In genomic region chr7:24756989-24757798, GRCh38 we compare ENCODE assay signal across 8 cellular contexts. TPM values are rescaled to one million over a fixed set of nuclear protein-coding genes. Genes with fewer than 3 reads are reported as not detected.
DNase-seq lines count a peak whose midpoint lies in the region; ATAC-seq and TF ChIP-seq lines count a peak whose summit lies in the region.

GSDME (minus strand) TSS chr7:24757464; CDS start chr7:24749774, 7,690 bp downstream.

- H3K9me3 Mint-ChIP-seq in HFFc6, result no peaks in the 10 kb centered on the region
- peaks cover 3% of the 10 kb centered on the region for H3K9me3 Mint-ChIP-seq in activated T-helper 1 cell treated with anti-CD3 and anti-CD28 coated beads, Interleukin-12 subunit alpha, Interleukin-12 subunit beta, Interleukin-2, Interleukin-4 antibody, amounts not matched to agents 30 ng/mL and 10 ng/mL and 1 ng/mL, durations not matched to agents 14 hours and 24 hours and 36 hours
- H3K9me3 Mint-ChIP-seq in naive thymus-derived CD4-positive, alpha-beta T cell, result no peaks in the 10 kb centered on the region

- peak within 1 kb of the TSS; percentile 76 for H3K4me3 ChIP-seq in fibroblast of the aortic adventitia (ENCODE audit: low read depth, low read length)
- H3K4me3 ChIP-seq in naive thymus-derived CD4-positive, alpha-beta T cell (ENCODE audit: low read length), result peak within 1 kb of the TSS; percentile 46
- peak within 1 kb of the TSS; percentile 50 to 83 (median 69) for H3K4me3 ChIP-seq in upper lobe of left lung

- POLR2A ChIA-PET in naive thymus-derived CD4-positive, alpha-beta T cell (lab: Charles Lee), result no interaction called here

- H3K36me3 ChIP-seq in naive thymus-derived CD4-positive, alpha-beta T cell (ENCODE audit: control insufficient read depth in 2 of 3, insufficient read depth in 3 of 3, low read length in 3 of 3), result no peaks in the 10 kb centered on the region
- no peaks in the 10 kb centered on the region for H3K36me3 ChIP-seq in upper lobe of left lung

- H3K9me3 ChIP-seq in naive thymus-derived CD4-positive, alpha-beta T cell (ENCODE audit: control insufficient read depth in 2 of 3, low read length in 3 of 3), result no peaks in the 10 kb centered on the region
- no peaks in the 10 kb centered on the region for H3K9me3 ChIP-seq in upper lobe of left lung

- WGBS in upper lobe of left lung, 2 donors, result 1 to 2% methylated on average over 22 to 27 of the region's 89 CpGs

- peaks cover 5 to 10% of the 10 kb centered on the region in 2 donors for H3K4me1 ChIP-seq in naive thymus-derived CD4-positive, alpha-beta T cell (ENCODE audit: control insufficient read depth in 2 of 2, insufficient read depth in 2 of 2, low read length in 2 of 2)
- peaks cover 8 to 14% (median 10%) of the 10 kb centered on the region in 4 donors for H3K4me1 ChIP-seq in upper lobe of left lung

- H3K27ac Mint-ChIP-seq in HFFc6, result peak within 1 kb of the TSS; percentile 93
- H3K27ac Mint-ChIP-seq in activated T-helper 1 cell treated with anti-CD3 and anti-CD28 coated beads, Interleukin-12 subunit alpha, Interleukin-12 subunit beta, Interleukin-2, Interleukin-4 antibody, amounts not matched to agents 30 ng/mL and 10 ng/mL and 1 ng/mL, durations not matched to agents 14 hours and 24 hours and 36 hours, result peak within 1 kb of the TSS; percentile 84
- H3K27ac Mint-ChIP-seq in naive thymus-derived CD4-positive, alpha-beta T cell, result peak within 1 kb of the TSS in 3 of 9 donors; percentile 11 to 43 (median 38)

- H3K4me3 Mint-ChIP-seq in HFFc6, result peak within 1 kb of the TSS; percentile 92
- peak within 1 kb of the TSS; percentile 91 for H3K4me3 Mint-ChIP-seq in activated T-helper 1 cell treated with anti-CD3 and anti-CD28 coated beads, Interleukin-12 subunit alpha, Interleukin-12 subunit beta, Interleukin-2, Interleukin-4 antibody, amounts not matched to agents 30 ng/mL and 10 ng/mL and 1 ng/mL, durations not matched to agents 14 hours and 24 hours and 36 hours
- peak within 1 kb of the TSS; percentile 74 to 94 (median 84) for H3K4me3 Mint-ChIP-seq in naive thymus-derived CD4-positive, alpha-beta T cell

- ATAC-seq in naive thymus-derived CD4-positive, alpha-beta T cell, result peak; percentile 73
- peak; percentile 68 to 92 for ATAC-seq in upper lobe of left lung (ENCODE audit: low FRiP score in 2 of 2)

- peaks cover 4% of the 10 kb centered on the region; the same call in 1 of the 2 replicates for H3K36me3 Mint-ChIP-seq in HFFc6 (ENCODE audit: low read depth)
- peaks cover 7% of the 10 kb centered on the region for H3K36me3 Mint-ChIP-seq in activated T-helper 1 cell treated with anti-CD3 and anti-CD28 coated beads, Interleukin-12 subunit alpha, Interleukin-12 subunit beta, Interleukin-2, Interleukin-4 antibody, amounts not matched to agents 30 ng/mL and 10 ng/mL and 1 ng/mL, durations not matched to agents 14 hours and 24 hours and 36 hours (ENCODE audit: low read depth)
- H3K36me3 Mint-ChIP-seq in naive thymus-derived CD4-positive, alpha-beta T cell, result peaks cover 0 to 3% (median 0%) of the 10 kb centered on the region in 5 donors

- TF ChIP-seq POLR2A in upper lobe of left lung (IDR thresholded peaks at IDR 0.05), result peak in 1 of 4 donors; percentile 66

- no peak for TF ChIP-seq EP300 in upper lobe of left lung (IDR thresholded peaks at IDR 0.05)

- peaks cover 3 to 7% of the 10 kb centered on the region in 2 donors for H3K27me3 ChIP-seq in naive thymus-derived CD4-positive, alpha-beta T cell (ENCODE audit: control insufficient read depth in 2 of 2, insufficient read depth in 2 of 2, low read length in 2 of 2)
- H3K27me3 ChIP-seq in upper lobe of left lung, result peaks cover 0 to 10% (median 5%) of the 10 kb centered on the region in 4 donors

- CTCF ChIA-PET in naive thymus-derived CD4-positive, alpha-beta T cell (lab: Charles Lee), result no interaction called here

- intact Hi-C loops in activated T-helper 1 cell treated with anti-CD3 and anti-CD28 coated beads, Interleukin-12 subunit alpha, Interleukin-12 subunit beta, Interleukin-2, Interleukin-4 antibody, amounts not matched to agents 30 ng/mL and 10 ng/mL and 1 ng/mL, durations not matched to agents 14 hours and 24 hours and 36 hours (cut with micrococcal nuclease), result loop anchor here (1.0 to 10.0 kb wide), 11 partner anchors 40 to 1574 kb away; partner anchors contain the start of genes CYCS, NUP42, OSBPL3 and TRA2A
- intact Hi-C loops in naive thymus-derived CD4-positive, alpha-beta T cell (cut with micrococcal nuclease), result loop anchor here (1.0 to 5.0 kb wide), 3 partner anchors 150 to 184 kb away; partner anchors contain the start of gene PALS2 (in 2 of the 2)

- no peak for TF ChIP-seq CTCF in HFFc6 (IDR thresholded peaks at IDR 0.05)
- TF ChIP-seq CTCF in fibroblast of the aortic adventitia (IDR thresholded peaks at IDR 0.05; ENCODE audit: insufficient read depth, low read length), result no peak
- no peak for TF ChIP-seq CTCF in upper lobe of left lung (IDR thresholded peaks at IDR 0.05)

- H3K27me3 Mint-ChIP-seq in HFFc6 (ENCODE audit: insufficient read depth), result peaks cover 3% of the 10 kb centered on the region
- H3K27me3 Mint-ChIP-seq in activated T-helper 1 cell treated with anti-CD3 and anti-CD28 coated beads, Interleukin-12 subunit alpha, Interleukin-12 subunit beta, Interleukin-2, Interleukin-4 antibody, amounts not matched to agents 30 ng/mL and 10 ng/mL and 1 ng/mL, durations not matched to agents 14 hours and 24 hours and 36 hours (ENCODE audit: insufficient read depth), result peaks cover 44% of the 10 kb centered on the region
- peaks cover 42 to 62% (median 50%) of the 10 kb centered on the region in 5 donors for H3K27me3 Mint-ChIP-seq in naive thymus-derived CD4-positive, alpha-beta T cell

- DNase-seq in NCI-H82 (lab: John Stamatoyannopoulos, UW) (peak; percentile 51), NCI-H82 treated with DMSO at 0.1 percent for 48 hours (lab: John Stamatoyannopoulos, UW; ENCODE audit: unreplicated experiment) (no peak), HFFc6 (peak; percentile 48), NCI-H2171 treated with DMSO at 0.1 percent for 48 hours (lab: John Stamatoyannopoulos, UW) (peak; percentile 24), fibroblast of the aortic adventitia (ENCODE audit: low read depth) (peak; percentile 60), upper lobe of left lung (peak; percentile 31 to 94)
- peak; percentile 21 for DNase-seq in activated T-helper 1 cell treated with anti-CD3 and anti-CD28 coated beads, Interleukin-12 subunit alpha, Interleukin-12 subunit beta, Interleukin-2, Interleukin-4 antibody, amounts not matched to agents 30 ng/mL and 10 ng/mL and 1 ng/mL, durations not matched to agents 14 hours and 24 hours and 36 hours (ENCODE audit: low spot score)
- peak in 7 of 9 donors; percentile 10 to 67 (median 14) for DNase-seq in naive thymus-derived CD4-positive, alpha-beta T cell

- H3K27ac ChIP-seq in naive thymus-derived CD4-positive, alpha-beta T cell (ENCODE audit: low read depth, low read length), result no peak within 1 kb of the TSS
- peak within 1 kb of the TSS; percentile 35 to 88 (median 60) for H3K27ac ChIP-seq in upper lobe of left lung

- peaks cover 56% of the 10 kb centered on the region for H3K4me1 Mint-ChIP-seq in HFFc6 (ENCODE audit: low read depth)
- H3K4me1 Mint-ChIP-seq in activated T-helper 1 cell treated with anti-CD3 and anti-CD28 coated beads, Interleukin-12 subunit alpha, Interleukin-12 subunit beta, Interleukin-2, Interleukin-4 antibody, amounts not matched to agents 30 ng/mL and 10 ng/mL and 1 ng/mL, durations not matched to agents 14 hours and 24 hours and 36 hours (ENCODE audit: low read depth), result peaks cover 38% of the 10 kb centered on the region
- H3K4me1 Mint-ChIP-seq in naive thymus-derived CD4-positive, alpha-beta T cell, result peaks cover 9 to 30% (median 24%) of the 10 kb centered on the region in 7 donors

RNA-seq across cellular contexts. Expression of gene GSDME, which starts in this region (rescaled TPM):
- 10 to 100 TPM; 37.1 to 49.8 (median 42.8) TPM for total RNA-seq in HFFc6 (2021; fragmentation: NEBNext Ultra II Directional; extraction: Animal tissue kit (Norgen Biotek cat#: 25700))
- 10.6 and 11.0 TPM in 2 replicates for total RNA-seq in activated T-helper 1 cell treated with anti-CD3 and anti-CD28 coated beads, Interleukin-12 subunit alpha, Interleukin-12 subunit beta, Interleukin-2, Interleukin-4 antibody, amounts not matched to agents 30 ng/mL and 10 ng/mL and 1 ng/mL, durations not matched to agents 14 hours and 24 hours and 36 hours
- total RNA-seq in fibroblast of the aortic adventitia (ENCODE audit: low replicate concordance) (43.3 and 59.9 TPM in 2 replicates), upper lobe of left lung (10 to 100 TPM in 2 of 6 donors, 1 to 10 TPM in 4; 3.8 to 41.9 (median 7.5) TPM)
- total RNA-seq in naive thymus-derived CD4-positive, alpha-beta T cell, result 1 to 10 TPM in 2 of 5 experiments, under 1 TPM in 3; 0.42 to 5.0 (median 0.92) TPM
- under 1 TPM in 1 of 2 donors, not detected in 1; 0.41 TPM for polyA plus RNA-seq in naive thymus-derived CD4-positive, alpha-beta T cell
